1 cellular context compared by ENCODE assay signal in genomic region chr11:114439229-114440120, GRCh38.
TF ChIP-seq lines count a peak whose summit lies in the region.

TSS of gene REXO2 (plus strand) at chr11:114439467. CDS start at chr11:114439529, 62 bp downstream.

TF ChIP-seq in K562, 482 proteins besides CTCF, POLR2A, EP300 and RAD21 (continued from another document):
- peak; percentile 93 for TF ChIP-seq ARID4B (CRISPR knock-in tag; IDR thresholded peaks at IDR 0.05)
- TF ChIP-seq KLF1 (tag; IDR thresholded peaks at IDR 0.05), result no peak
- TF ChIP-seq ZNF512 (tag; IDR thresholded peaks at IDR 0.05), result no peak
- peak; percentile 5 for TF ChIP-seq FOS (IDR thresholded peaks at IDR 0.05; ENCODE audit: extremely low read depth, insufficient read length)
- no peak for TF ChIP-seq NCOA2 (IDR thresholded peaks at IDR 0.05; ENCODE audit: partially characterized antibody in 2 of 2)
- no peak for TF ChIP-seq FOXA1 (IDR thresholded peaks at IDR 0.05; ENCODE audit: borderline replicate concordance)
- TF ChIP-seq CREB3 (tag; conservative IDR thresholded peaks at IDR 0.05; ENCODE audit: low read depth), result no peak
- no peak; the same call in 1 of the 2 replicates for TF ChIP-seq ARID1B (IDR thresholded peaks at IDR 0.05)
- no peak; the same call in 1 of the 2 replicates for TF ChIP-seq USF2 (CRISPR knock-in tag; IDR thresholded peaks at IDR 0.05)
- no peak for TF ChIP-seq KHSRP (IDR thresholded peaks at IDR 0.05)
- 0 out of 2 replicates have a peak, but pooled peaks have one; percentile 64 for TF ChIP-seq FOXJ2 (tag; IDR thresholded peaks at IDR 0.05)
- no peak for TF ChIP-seq PCBP2 (IDR thresholded peaks at IDR 0.05; ENCODE audit: low read depth, low read length, poor library complexity, severe bottlenecking)
- no peak for TF ChIP-seq RNF219 (CRISPR knock-in tag; IDR thresholded peaks at IDR 0.05)
- no peak for TF ChIP-seq TEAD2 (tag; IDR thresholded peaks at IDR 0.05)
- TF ChIP-seq ATF4 (CRISPR knock-in tag; IDR thresholded peaks at IDR 0.05), result no peak
- TF ChIP-seq E4F1 (CRISPR knock-in tag; IDR thresholded peaks at IDR 0.05; ENCODE audit: borderline replicate concordance), result peak; percentile 84; the same call in 1 of the 2 replicates
- no peak for TF ChIP-seq RBM14 (IDR thresholded peaks at IDR 0.05; ENCODE audit: borderline replicate concordance, insufficient read depth, low read depth, low read length)
- no peak for TF ChIP-seq NCOA6 (IDR thresholded peaks at IDR 0.05)
- peak; percentile 69; the same call in 1 of the 2 replicates for TF ChIP-seq RAD51 (IDR thresholded peaks at IDR 0.05; ENCODE audit: borderline replicate concordance, low read depth)
- TF ChIP-seq POLR2H (tag; IDR thresholded peaks at IDR 0.05; ENCODE audit: low read depth), result 0 out of 2 replicates have a peak, but pooled peaks have one; percentile 10
- 0 out of 2 replicates have a peak, but pooled peaks have one; percentile 31 for TF ChIP-seq ATF6 (CRISPR knock-in tag; IDR thresholded peaks at IDR 0.05)
- no peak for TF ChIP-seq ZNF507 (tag; conservative IDR thresholded peaks at IDR 0.05)
- no peak for TF ChIP-seq PTRF (tag; IDR thresholded peaks at IDR 0.05)
- no peak for TF ChIP-seq ZBTB8A (IDR thresholded peaks at IDR 0.05; ENCODE audit: partially characterized antibody)
- peak; percentile 25; the same call in 1 of the 2 replicates for TF ChIP-seq SMC3 (conservative IDR thresholded peaks at IDR 0.05; ENCODE audit: insufficient read depth, low read depth, low read length)
- TF ChIP-seq LCOR (CRISPR knock-in tag; IDR thresholded peaks at IDR 0.05), result peak; percentile 78; the same call in 1 of the 2 replicates
- TF ChIP-seq HNRNPK (IDR thresholded peaks at IDR 0.05; ENCODE audit: low read depth, low read length, poor library complexity, severe bottlenecking), result no peak
- no peak for TF ChIP-seq CEBPZ (IDR thresholded peaks at IDR 0.05; ENCODE audit: borderline replicate concordance, low read depth, low read length)
- no peak for TF ChIP-seq ZNF696 (CRISPR knock-in tag; conservative IDR thresholded peaks at IDR 0.05)
- TF ChIP-seq BRD4 (IDR thresholded peaks at IDR 0.05), result no peak
- peak; percentile 96 for TF ChIP-seq ETS1 (conservative IDR thresholded peaks at IDR 0.05; ENCODE audit: control insufficient read depth, low read depth, low read length)
- no peak for TF ChIP-seq ZNF197 (CRISPR knock-in tag; IDR thresholded peaks at IDR 0.05; ENCODE audit: low read depth)
- no peak for TF ChIP-seq DIDO1 (tag; IDR thresholded peaks at IDR 0.05; ENCODE audit: low read depth)
- TF ChIP-seq EHMT2 (IDR thresholded peaks at IDR 0.05), result no peak
- peak; percentile 42; the same call in 1 of the 2 replicates for TF ChIP-seq ETV5 (CRISPR knock-in tag; IDR thresholded peaks at IDR 0.05; ENCODE audit: low read depth)
- TF ChIP-seq POLR2AphosphoS2 (IDR thresholded peaks at IDR 0.05; ENCODE audit: low read length), result no peak
- TF ChIP-seq EWSR1 (IDR thresholded peaks at IDR 0.05; ENCODE audit: borderline replicate concordance, low read depth, partially characterized antibody), result no peak
- TF ChIP-seq SNIP1 (IDR thresholded peaks at IDR 0.05; ENCODE audit: low read depth), result no peak
- peak; percentile 93 to 95 for TF ChIP-seq FOXK2 (conservative IDR thresholded peaks at IDR 0.05 in 1 of 2, IDR thresholded peaks at IDR 0.05 in 1 of 2; ENCODE audit: low read depth in 2 of 2)
TF ChIP-seq in K562: peak in this region for 139.
